Comparison of ENCODE assay signal across 29 cellular contexts in the genomic region with DNA sequence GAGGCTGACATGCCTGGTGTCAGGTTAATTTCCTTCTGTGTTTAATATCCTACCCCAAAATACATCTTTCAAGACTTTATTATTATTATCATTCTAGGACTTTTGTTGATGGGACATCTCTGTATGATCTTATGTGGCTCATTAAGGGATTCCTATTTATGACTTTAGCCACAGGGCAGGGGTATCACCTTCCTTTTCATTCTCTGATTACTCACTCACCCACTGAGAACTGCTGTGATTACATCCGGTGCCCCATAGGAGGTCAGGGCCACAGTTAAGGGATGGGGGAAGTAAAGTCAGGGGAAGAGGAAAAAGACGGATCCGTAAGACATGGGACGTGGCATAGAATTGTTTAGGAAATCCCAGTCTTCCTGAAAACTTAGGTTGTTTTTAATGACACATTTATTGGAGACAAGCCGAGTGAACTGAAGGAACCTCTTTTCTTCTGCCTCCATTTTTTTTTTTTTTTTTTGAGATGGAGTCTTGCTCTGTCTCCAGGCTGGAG.
"Had no signal": no experiment of that assay in that cellular context is flagged by ENCODE, and none has a peak within 500 bp of the region (broad histone marks: within the 10 kb centered on the region; RNA-seq: fewer than 3 reads in every experiment).

No MANE protein-coding gene starts in this region.

- H3K4me3 Mint-ChIP-seq: activated CD4-positive, alpha-beta T cell treated with anti-CD3 and anti-CD28 coated beads, Interleukin-2, amount 10 ng/mL, durations not matched to agents 24 days and 14 days; activated CD8-positive, alpha-beta T cell treated with anti-CD3 and anti-CD28 coated beads, Interleukin-2, amount 10 ng/mL, durations not matched to agents 7 days and 5 days; activated naive CD8-positive, alpha-beta T cell treated with anti-CD3 and anti-CD28 coated beads for 36 hours; activated T-cell treated with anti-CD3 and anti-CD28 coated beads, Interleukin-2, amount 50 U/mL, for 4 hours; activated T-helper 1 cell treated with anti-CD3 and anti-CD28 coated beads, Interleukin-12 subunit alpha, Interleukin-12 subunit beta, Interleukin-2, Interleukin-4 antibody, amounts not matched to agents 30 ng/mL and 10 ng/mL and 1 ng/mL, durations not matched to agents 14 hours and 24 hours and 36 hours; T-helper 1 cell treated with Interleukin-12 subunit alpha and Interleukin-12 subunit beta and Interleukin-4 antibody, amounts not matched to agents 30 μg/mL and 1 μg/mL, for 36 hours; T-helper 2 cell treated with Interferon-gamma antibody and Interleukin-4, amounts not matched to agents 5 μg/mL and 100 μg/mL, for 36 hours had no signal

- H3K27ac Mint-ChIP-seq: activated CD4-positive, alpha-beta T cell treated with anti-CD3 and anti-CD28 coated beads, Interleukin-2, amount 10 ng/mL, durations not matched to agents 24 days and 14 days; activated CD8-positive, alpha-beta T cell treated with anti-CD3 and anti-CD28 coated beads, Interleukin-2, amount 10 ng/mL, durations not matched to agents 7 days and 5 days; activated naive CD8-positive, alpha-beta T cell treated with anti-CD3 and anti-CD28 coated beads for 36 hours; activated T-helper 1 cell treated with anti-CD3 and anti-CD28 coated beads, Interleukin-12 subunit alpha, Interleukin-12 subunit beta, Interleukin-2, Interleukin-4 antibody, amounts not matched to agents 30 ng/mL and 10 ng/mL and 1 ng/mL, durations not matched to agents 14 hours and 24 hours and 36 hours; T-helper 1 cell treated with Interleukin-12 subunit alpha and Interleukin-12 subunit beta and Interleukin-4 antibody, amounts not matched to agents 30 μg/mL and 1 μg/mL, for 36 hours; T-helper 2 cell treated with Interferon-gamma antibody and Interleukin-4, amounts not matched to agents 5 μg/mL and 100 μg/mL, for 36 hours had no signal

- DNase-seq: activated CD4-positive, alpha-beta T cell treated with anti-CD3 and anti-CD28 coated beads, Interleukin-2, amount 10 ng/mL, durations not matched to agents 24 days and 14 days; activated CD4-positive, alpha-beta T cell treated with anti-CD3 and anti-CD28 coated beads, Interleukin-2, amount 50 U/mL, for 4 hours; activated CD8-positive, alpha-beta memory T cell treated with anti-CD3 and anti-CD28 coated beads, Interleukin-2, amount 50 U/mL, for 4 hours; activated CD8-positive, alpha-beta T cell treated with anti-CD3 and anti-CD28 coated beads, Interleukin-2, amount 10 ng/mL, durations not matched to agents 7 days and 5 days; activated effector memory CD4-positive, alpha-beta T cell treated with Interleukin-2 at 50 U/mL for 16 hours; activated naive CD4-positive, alpha-beta T cell treated with anti-CD3 and anti-CD28 coated beads, Interleukin-2, amount 50 U/mL, for 16 hours; activated naive CD8-positive, alpha-beta T cell treated with anti-CD3 and anti-CD28 coated beads for 36 hours; activated T-cell treated with anti-CD3 and anti-CD28 coated beads for 4 hours; activated T-cell treated with anti-CD3 and anti-CD28 coated beads, Interleukin-2, amount 50 U/mL, for 4 hours; amniotic stem cell; body of pancreas; caudate nucleus; cerebellar nuclear complex; MM.1S; NCI-H1092 treated with DMSO at 0.1 percent for 48 hours; NCI-H1417; NCI-H1694; NCI-H1930; NCI-H2081 treated with DMSO at 0.1 percent for 48 hours; NCI-H226; NCI-H446 treated with DMSO at 0.1 percent for 48 hours; NCI-H524; Peyer's patch; RPMI8226; SHP77 treated with DMSO at 0.1 percent for 48 hours; SK-N-SH had no signal

- H3K36me3 Mint-ChIP-seq: activated naive CD8-positive, alpha-beta T cell treated with anti-CD3 and anti-CD28 coated beads for 36 hours had no signal

- H3K9me3 Mint-ChIP-seq: activated CD4-positive, alpha-beta T cell treated with anti-CD3 and anti-CD28 coated beads, Interleukin-2, amount 10 ng/mL, durations not matched to agents 24 days and 14 days; activated naive CD8-positive, alpha-beta T cell treated with anti-CD3 and anti-CD28 coated beads for 36 hours; activated T-cell treated with anti-CD3 and anti-CD28 coated beads, Interleukin-2, amount 50 U/mL, for 4 hours; activated T-helper 1 cell treated with anti-CD3 and anti-CD28 coated beads, Interleukin-12 subunit alpha, Interleukin-12 subunit beta, Interleukin-2, Interleukin-4 antibody, amounts not matched to agents 30 ng/mL and 10 ng/mL and 1 ng/mL, durations not matched to agents 14 hours and 24 hours and 36 hours; T-helper 1 cell treated with Interleukin-12 subunit alpha and Interleukin-12 subunit beta and Interleukin-4 antibody, amounts not matched to agents 30 μg/mL and 1 μg/mL, for 36 hours; T-helper 2 cell treated with Interferon-gamma antibody and Interleukin-4, amounts not matched to agents 5 μg/mL and 100 μg/mL, for 36 hours had no signal
